In genomic region chr5:80555099-80555498, GRCh38 we compare ENCODE assay signal across 34 cellular contexts. TPM values are rescaled to one million over a fixed set of nuclear protein-coding genes. Genes with fewer than 3 reads are reported as not detected.
"Had no signal": no experiment of that assay in that cellular context is flagged by ENCODE, and none has a peak within 500 bp of the region (broad histone marks: within the 10 kb centered on the region; RNA-seq: fewer than 3 reads in every experiment).

No MANE protein-coding gene starts in this region.

- H3K36me3 Mint-ChIP-seq: activated naive CD4-positive, alpha-beta T cell treated with anti-CD3 and anti-CD28 coated beads, Interleukin-2, amount 10 ng/mL, durations not matched to agents 7 days and 5 days; activated naive CD8-positive, alpha-beta T cell treated with anti-CD3 and anti-CD28 coated beads, Interleukin-2, amount 10 ng/mL, durations not matched to agents 7 days and 5 days; brain had no signal

- H3K27me3 ChIP-seq: ascending aorta, cardiac muscle cell, colonic mucosa had no signal

- DNase-seq: activated CD4-positive, alpha-beta memory T cell treated with anti-CD3 and anti-CD28 coated beads, Interleukin-2, amount 10 ng/mL, durations not matched to agents 7 days and 5 days; activated CD4-positive, alpha-beta T cell treated with anti-CD3 and anti-CD28 coated beads for 1 hour; activated CD4-positive, alpha-beta T cell treated with anti-CD3 and anti-CD28 coated beads for 4 hours; activated CD4-positive, alpha-beta T cell treated with anti-CD3 and anti-CD28 coated beads, Interleukin-2, amount 10 ng/mL, durations not matched to agents 7 days and 5 days; activated CD4-positive, alpha-beta T cell treated with anti-CD3 and anti-CD28 coated beads, Interleukin-2, amount 50 U/mL, for 4 hours; activated CD8-positive, alpha-beta memory T cell treated with anti-CD3 and anti-CD28 coated beads, Interleukin-2, amount 50 U/mL, for 48 hours; activated gamma-delta T cell; activated naive CD4-positive, alpha-beta T cell; activated naive CD4-positive, alpha-beta T cell treated with anti-CD3 and anti-CD28 coated beads, Interleukin-2, amount 10 ng/mL, durations not matched to agents 7 days and 5 days; activated naive CD8-positive, alpha-beta T cell treated with anti-CD3 and anti-CD28 coated beads, Interleukin-2, amount 10 ng/mL, durations not matched to agents 7 days and 5 days; activated T-cell treated with anti-CD3 and anti-CD28 coated beads for 4 hours; activated T-cell treated with anti-CD3 and anti-CD28 coated beads, Interleukin-2, amount 50 U/mL, for 24 hours; activated T-cell treated with anti-CD3 and anti-CD28 coated beads, Interleukin-2, amount 50 U/mL, for 72 hours; central memory CD4-positive, alpha-beta T cell; cerebellar nuclear complex; colonic mucosa; effector CD8-positive, alpha-beta T cell; esophagus squamous epithelium; foreskin melanocyte; T-helper 2 cell had no signal

- H3K4me3 ChIP-seq: ascending aorta, breast epithelium, cardiac muscle cell, colonic mucosa, esophagus squamous epithelium, gastroesophageal sphincter had no signal

- H3K4me1 Mint-ChIP-seq: activated CD4-positive, alpha-beta memory T cell treated with anti-CD3 and anti-CD28 coated beads, Interleukin-2, amount 10 ng/mL, durations not matched to agents 7 days and 5 days; activated CD4-positive, alpha-beta T cell treated with anti-CD3 and anti-CD28 coated beads, Interleukin-2, amount 10 ng/mL, durations not matched to agents 7 days and 5 days; activated naive CD4-positive, alpha-beta T cell treated with anti-CD3 and anti-CD28 coated beads, Interleukin-2, amount 10 ng/mL, durations not matched to agents 7 days and 5 days; activated naive CD8-positive, alpha-beta T cell treated with anti-CD3 and anti-CD28 coated beads, Interleukin-2, amount 10 ng/mL, durations not matched to agents 7 days and 5 days; brain had no signal

- H3K4me1 ChIP-seq: ascending aorta, breast epithelium, colonic mucosa, esophagus squamous epithelium, gastroesophageal sphincter had no signal

- ATAC-seq: activated naive CD4-positive, alpha-beta T cell treated with anti-CD3 and anti-CD28 coated beads, Interleukin-2, amount 50 U/mL, for 72 hours; activated T-cell treated with anti-CD3 and anti-CD28 coated beads, Interleukin-2, amount 50 U/mL, for 72 hours; gastroesophageal sphincter had no signal

- H3K27ac Mint-ChIP-seq: activated CD4-positive, alpha-beta memory T cell treated with anti-CD3 and anti-CD28 coated beads, Interleukin-2, amount 10 ng/mL, durations not matched to agents 7 days and 5 days; activated CD4-positive, alpha-beta T cell treated with anti-CD3 and anti-CD28 coated beads, Interleukin-2, amount 10 ng/mL, durations not matched to agents 7 days and 5 days; activated naive CD4-positive, alpha-beta T cell treated with anti-CD3 and anti-CD28 coated beads, Interleukin-2, amount 10 ng/mL, durations not matched to agents 7 days and 5 days; activated naive CD4-positive, alpha-beta T cell treated with anti-CD3 and anti-CD28 coated beads, Interleukin-2, amount 50 U/mL, for 72 hours; activated naive CD8-positive, alpha-beta T cell treated with anti-CD3 and anti-CD28 coated beads, Interleukin-2, amount 10 ng/mL, durations not matched to agents 7 days and 5 days; activated T-cell treated with anti-CD3 and anti-CD28 coated beads, Interleukin-2, amount 50 U/mL, for 24 hours; activated T-cell treated with anti-CD3 and anti-CD28 coated beads, Interleukin-2, amount 50 U/mL, for 72 hours; brain had no signal

- FAIRE-seq: endometrium, endothelial cell of umbilical vein had no signal

- H3K9me3 ChIP-seq: ascending aorta, breast epithelium, colonic mucosa, esophagus squamous epithelium, gastroesophageal sphincter had no signal

- H3K27ac ChIP-seq: ascending aorta, breast epithelium, cardiac muscle cell, colonic mucosa, epithelial cell of prostate, esophagus squamous epithelium, gastroesophageal sphincter had no signal

- H3K36me3 ChIP-seq: ascending aorta, breast epithelium, cardiac muscle cell, colonic mucosa, esophagus squamous epithelium, gastroesophageal sphincter had no signal

- H3K9me3 Mint-ChIP-seq: activated CD4-positive, alpha-beta memory T cell treated with anti-CD3 and anti-CD28 coated beads, Interleukin-2, amount 10 ng/mL, durations not matched to agents 7 days and 5 days; activated CD4-positive, alpha-beta T cell treated with anti-CD3 and anti-CD28 coated beads, Interleukin-2, amount 10 ng/mL, durations not matched to agents 7 days and 5 days; activated naive CD4-positive, alpha-beta T cell treated with anti-CD3 and anti-CD28 coated beads, Interleukin-2, amount 10 ng/mL, durations not matched to agents 7 days and 5 days; activated naive CD4-positive, alpha-beta T cell treated with anti-CD3 and anti-CD28 coated beads, Interleukin-2, amount 50 U/mL, for 72 hours; activated T-cell treated with anti-CD3 and anti-CD28 coated beads, Interleukin-2, amount 50 U/mL, for 24 hours; activated T-cell treated with anti-CD3 and anti-CD28 coated beads, Interleukin-2, amount 50 U/mL, for 72 hours had no signal

- H3K4me3 Mint-ChIP-seq: activated CD4-positive, alpha-beta memory T cell treated with anti-CD3 and anti-CD28 coated beads, Interleukin-2, amount 10 ng/mL, durations not matched to agents 7 days and 5 days; activated CD4-positive, alpha-beta T cell treated with anti-CD3 and anti-CD28 coated beads, Interleukin-2, amount 10 ng/mL, durations not matched to agents 7 days and 5 days; activated naive CD4-positive, alpha-beta T cell treated with anti-CD3 and anti-CD28 coated beads, Interleukin-2, amount 10 ng/mL, durations not matched to agents 7 days and 5 days; activated naive CD8-positive, alpha-beta T cell treated with anti-CD3 and anti-CD28 coated beads, Interleukin-2, amount 10 ng/mL, durations not matched to agents 7 days and 5 days; activated T-cell treated with anti-CD3 and anti-CD28 coated beads, Interleukin-2, amount 50 U/mL, for 24 hours; activated T-cell treated with anti-CD3 and anti-CD28 coated beads, Interleukin-2, amount 50 U/mL, for 72 hours; brain had no signal

RNA-seq across cellular contexts. Expression of gene ANKRD34B, which starts 15.0 kb away (rescaled TPM):
- total RNA-seq: activated CD4-positive, alpha-beta memory T cell treated with anti-CD3 and anti-CD28 coated beads, Interleukin-2, amount 10 ng/mL, durations not matched to agents 7 days and 5 days; activated CD4-positive, alpha-beta T cell treated with anti-CD3 and anti-CD28 coated beads, Interleukin-2, amount 10 ng/mL, durations not matched to agents 7 days and 5 days; activated naive CD8-positive, alpha-beta T cell treated with anti-CD3 and anti-CD28 coated beads, Interleukin-2, amount 10 ng/mL, durations not matched to agents 7 days and 5 days; activated T-cell treated with anti-CD3 and anti-CD28 coated beads, Interleukin-2, amount 50 U/mL, for 72 hours; ascending aorta; breast epithelium; cardiac muscle cell; colonic mucosa; dermis microvascular lymphatic vessel endothelial cell; endothelial cell of umbilical vein; esophagus squamous epithelium; fibroblast of lung; fibroblast of villous mesenchyme; gastroesophageal sphincter; T-helper 1 cell treated with Interleukin-12 subunit alpha and Interleukin-12 subunit beta and Interleukin-4 antibody, amounts not matched to agents 30 ng/mL and 1 ng/mL, for 36 hours had no signal
- polyA plus RNA-seq: endothelial cell of umbilical vein, esophagus, fibroblast of lung had no signal
